Comparison of ENCODE assay signal across 15 cellular contexts in the genomic region with DNA sequence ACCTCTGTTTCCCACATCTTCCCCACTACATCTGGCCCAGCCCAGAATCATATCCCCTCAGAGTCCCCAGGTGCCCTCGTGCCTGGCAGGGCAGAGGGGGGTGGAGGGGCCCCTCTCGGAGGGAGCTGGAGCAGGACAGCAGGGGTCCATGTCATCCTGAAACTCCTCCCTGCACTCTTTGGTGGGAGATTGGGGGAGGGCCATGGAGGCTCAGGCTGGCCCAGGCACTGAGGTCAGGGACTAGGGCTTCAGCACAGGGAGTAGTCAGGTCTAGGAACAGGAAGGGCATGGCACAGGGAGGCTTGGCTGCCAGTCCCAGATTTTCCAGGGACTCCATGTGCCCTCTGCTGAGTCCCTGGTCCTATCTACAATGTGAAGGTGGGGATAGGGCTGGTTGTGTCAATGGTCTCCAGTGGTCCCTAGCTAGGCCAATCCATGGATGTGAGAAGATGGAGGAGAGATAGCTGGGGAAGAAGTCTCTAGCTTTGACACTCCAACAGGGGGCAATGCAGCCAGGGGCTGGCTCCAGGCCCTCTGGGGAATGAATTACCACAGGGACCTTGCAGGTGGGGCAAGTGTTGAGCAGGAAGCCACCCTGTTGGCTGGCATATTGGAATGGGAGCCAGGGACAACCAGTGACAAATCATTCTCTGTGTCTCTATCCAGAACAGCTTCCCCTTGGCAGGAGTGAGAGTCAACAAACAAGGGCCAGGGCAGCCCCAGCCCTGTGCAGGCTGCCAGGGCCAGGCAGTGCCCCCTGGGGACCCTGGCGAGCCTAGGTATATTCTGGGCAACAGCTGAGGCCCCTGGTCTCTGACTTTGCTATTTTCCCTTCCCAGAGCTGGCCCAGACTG.
"Had no signal": no experiment of that assay in that cellular context is flagged by ENCODE, and none has a peak within 500 bp of the region (broad histone marks: within the 10 kb centered on the region; RNA-seq: fewer than 3 reads in every experiment).

No MANE protein-coding gene starts in this region.

- ATAC-seq: lower lobe of right lung; stimulated activated naive B cell treated with anti-CD40 and anti-IgM and Interleukin-4, amounts not matched to agents 10 μg/mL and 1 μg/mL and 100 μg/mL, for 72 hours had no signal

- H3K9me3 ChIP-seq: lower lobe of right lung, thyroid gland had no signal

- H3K4me1 ChIP-seq: lower lobe of right lung had no signal

- H3K4me3 ChIP-seq: dorsolateral prefrontal cortex, lower lobe of right lung, thyroid gland had no signal

- H3K27ac ChIP-seq: dorsolateral prefrontal cortex, lower lobe of right lung, parathyroid adenoma, thyroid gland had no signal

- FAIRE-seq: endometrium had no signal

- H3K36me3 ChIP-seq: lower lobe of right lung, thyroid gland had no signal

- H3K79me2 ChIP-seq: parathyroid adenoma had no signal

- DNase-seq: activated CD4-positive, CD25-positive, alpha-beta regulatory T cell treated with anti-CD3 and anti-CD28 coated beads, Interleukin-2, amount 50 U/mL, for 72 hours; activated naive CD4-positive, alpha-beta T cell treated with anti-CD3 and anti-CD28 coated beads for 36 hours; activated T-cell treated with anti-CD3 and anti-CD28 coated beads, Interleukin-2, amount 50 U/mL, for 1 hour; dorsolateral prefrontal cortex; hypothalamus; lower lobe of right lung; naive B cell; retina; stimulated activated CD4-positive, alpha-beta T cell treated with anti-CD3 and anti-CD28 coated beads, Interleukin-4, amount 100 ng/mL, for 1 hour; stimulated activated naive B cell treated with anti-CD40 and anti-IgM and Interleukin-4, amounts not matched to agents 10 μg/mL and 1 μg/mL and 100 μg/mL, for 72 hours; T-helper 1 cell; T1000; thyroid gland had no signal

- H3K9ac ChIP-seq: parathyroid adenoma had no signal

- H3K27me3 ChIP-seq: thyroid gland had no signal

- H2AFZ ChIP-seq: parathyroid adenoma had no signal
